In genomic region chr4:122252584-122252983, GRCh38 we compare ENCODE assay signal across 22 cellular contexts.
"Had no signal": no experiment of that assay in that cellular context is flagged by ENCODE, and none has a peak within 500 bp of the region (broad histone marks: within the 10 kb centered on the region; RNA-seq: fewer than 3 reads in every experiment).

No MANE protein-coding gene starts in this region.

- H3K9ac ChIP-seq: parathyroid adenoma had no signal

- H3K27me3 ChIP-seq: sigmoid colon, stomach, thyroid gland, vagina had no signal

- H3K27ac ChIP-seq: lower lobe of right lung, parathyroid adenoma, psoas muscle, sigmoid colon, stomach, thyroid gland, vagina had no signal

- DNase-seq: cortex of kidney; effector memory CD8-positive, alpha-beta T cell; head of caudate nucleus; left ventricle myocardium superior; lower lobe of right lung; mesenchymal stem cell; mucosa of descending colon; naive B cell; psoas muscle; sigmoid colon; stimulated activated CD4-positive, alpha-beta T cell treated with anti-CD3 and anti-CD28 coated beads, Interleukin-2, amount 100 ng/mL, for 24 hours; stimulated activated CD4-positive, alpha-beta T cell treated with anti-CD3 and anti-CD28 coated beads, Interleukin-4, amount 100 ng/mL, for 24 hours; stomach; thyroid gland; trophoblast cell had no signal

- ATAC-seq: effector memory CD8-positive, alpha-beta T cell; left ventricle myocardium superior; lower lobe of right lung; mucosa of descending colon; natural killer cell treated with Interleukin-12 subunit alpha and Interleukin-12 subunit beta and Interleukin-15 and Interleukin-18, amount 100 ng/mL, for 72 hours; psoas muscle; right cardiac atrium; stimulated activated memory B cell treated with anti-CD40 and anti-IgM and Interleukin-4, amounts not matched to agents 10 μg/mL and 1 μg/mL and 100 μg/mL, for 72 hours had no signal

- H3K27me3 Mint-ChIP-seq: effector memory CD8-positive, alpha-beta T cell; naive B cell; natural killer cell treated with Interleukin-12 subunit alpha and Interleukin-12 subunit beta and Interleukin-15 and Interleukin-18, amount 100 ng/mL, for 72 hours; stimulated activated memory B cell treated with anti-CD40 and anti-IgM and Interleukin-4, amounts not matched to agents 10 μg/mL and 1 μg/mL and 100 μg/mL, for 72 hours had no signal

- H3K9me3 ChIP-seq: lower lobe of right lung, mucosa of descending colon, psoas muscle, sigmoid colon, stomach, thyroid gland, vagina had no signal

- H3K9me3 Mint-ChIP-seq: effector memory CD8-positive, alpha-beta T cell; mesothelial cell of epicardium; naive B cell; natural killer cell treated with Interleukin-12 subunit alpha and Interleukin-12 subunit beta and Interleukin-15 and Interleukin-18, amount 100 ng/mL, for 72 hours; neural crest cell; stimulated activated memory B cell treated with anti-CD40 and anti-IgM and Interleukin-4, amounts not matched to agents 10 μg/mL and 1 μg/mL and 100 μg/mL, for 72 hours had no signal

- H3K4me3 Mint-ChIP-seq: effector memory CD8-positive, alpha-beta T cell; mesothelial cell of epicardium; naive B cell; natural killer cell treated with Interleukin-12 subunit alpha and Interleukin-12 subunit beta and Interleukin-15 and Interleukin-18, amount 100 ng/mL, for 72 hours; neural crest cell; stimulated activated memory B cell treated with anti-CD40 and anti-IgM and Interleukin-4, amounts not matched to agents 10 μg/mL and 1 μg/mL and 100 μg/mL, for 72 hours had no signal

- H3K4me1 Mint-ChIP-seq: mesothelial cell of epicardium; naive B cell; neural crest cell; stimulated activated memory B cell treated with anti-CD40 and anti-IgM and Interleukin-4, amounts not matched to agents 10 μg/mL and 1 μg/mL and 100 μg/mL, for 72 hours had no signal

- H3K27ac Mint-ChIP-seq: mesothelial cell of epicardium; natural killer cell treated with Interleukin-12 subunit alpha and Interleukin-12 subunit beta and Interleukin-15 and Interleukin-18, amount 100 ng/mL, for 72 hours; stimulated activated memory B cell treated with anti-CD40 and anti-IgM and Interleukin-4, amounts not matched to agents 10 μg/mL and 1 μg/mL and 100 μg/mL, for 72 hours had no signal

- H3K4me3 ChIP-seq: lower lobe of right lung, mucosa of descending colon, psoas muscle, sigmoid colon, stomach, thyroid gland, vagina had no signal

- H2AFZ ChIP-seq: parathyroid adenoma had no signal

- H3K4me1 ChIP-seq: lower lobe of right lung, parathyroid adenoma, psoas muscle, sigmoid colon, stomach, thyroid gland, vagina had no signal
